Comparison of ENCODE assay signal across 1 cellular context in the genomic region with DNA sequence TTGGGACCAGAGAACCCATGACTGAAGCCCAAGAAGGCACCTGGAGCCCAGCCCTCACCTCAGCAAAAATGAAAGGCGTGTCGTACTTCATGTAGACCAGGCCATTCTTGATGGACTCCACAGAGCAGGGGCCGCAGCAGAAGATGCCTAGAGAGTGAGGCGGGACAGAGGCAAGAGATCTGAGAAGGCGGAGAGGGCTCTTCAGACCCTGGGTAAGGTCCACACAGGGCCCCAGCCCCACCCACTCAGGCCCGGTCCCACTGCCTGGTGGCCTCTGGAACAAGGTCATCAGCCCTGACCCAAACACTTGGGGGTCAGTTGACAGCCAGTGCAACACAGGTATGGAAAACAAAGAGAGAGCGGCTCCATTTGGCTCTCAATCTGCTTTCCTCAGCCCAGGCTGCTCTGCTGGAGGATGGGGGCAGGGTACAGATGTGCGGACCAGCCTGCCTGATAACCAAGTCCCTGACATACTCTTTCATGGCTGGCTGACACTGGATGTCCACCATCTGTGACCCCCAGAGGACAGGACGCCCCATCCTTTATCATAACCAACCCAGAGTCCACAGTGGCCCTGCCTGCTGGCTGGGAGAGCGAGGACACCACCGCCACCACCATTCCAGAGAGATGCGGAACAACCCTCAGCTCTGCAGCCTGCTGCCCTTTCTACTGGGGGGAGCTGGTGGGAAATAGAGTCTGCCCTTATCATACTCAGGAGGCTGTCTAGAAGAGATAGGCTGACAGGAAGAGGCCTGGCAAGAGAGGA.
TF ChIP-seq lines count a peak whose summit lies in the region.

No MANE protein-coding gene starts in this region.

TF ChIP-seq in K562, 482 proteins besides CTCF, POLR2A, EP300 and RAD21 (continued from another document):
- TF ChIP-seq ZBTB8A (IDR thresholded peaks at IDR 0.05; ENCODE audit: partially characterized antibody) (no peak), SP2 (IDR thresholded peaks at IDR 0.05; ENCODE audit: extremely low read depth, low read depth, low read length, poor library complexity, severe bottlenecking) (no peak), NCOR1 (IDR thresholded peaks at IDR 0.05) (peak; percentile 96), YY1 (IDR thresholded peaks at IDR 0.05; ENCODE audit: borderline replicate concordance in 1 of 3, control insufficient read depth in 1 of 3, extremely low read depth in 1 of 3, insufficient read depth in 3 of 3, insufficient read length in 1 of 3, insufficient replicate concordance in 2 of 3, low read depth in 1 of 3, low read length in 2 of 3) (peak in 1 of 3 experiments; percentile 40), KDM5B (IDR thresholded peaks at IDR 0.05; ENCODE audit: insufficient replicate concordance, low read depth, low read length) (no peak), STAT5A (IDR thresholded peaks at IDR 0.05; ENCODE audit: borderline replicate concordance, low read length) (peak; percentile 87), BRD4 (IDR thresholded peaks at IDR 0.05) (no peak), SNIP1 (IDR thresholded peaks at IDR 0.05; ENCODE audit: low read depth) (no peak), CHD1 (IDR thresholded peaks at IDR 0.05; ENCODE audit: low read length) (no peak), ZNF354B (CRISPR knock-in tag; IDR thresholded peaks at IDR 0.05) (no peak), MECOM (CRISPR knock-in tag; IDR thresholded peaks at IDR 0.05) (peak; percentile 90), XRCC5 (IDR thresholded peaks at IDR 0.05; ENCODE audit: low read depth, low read length) (no peak), BRCA1 (IDR thresholded peaks at IDR 0.05) (no peak), BRCA1 (CRISPR knock-in tag; IDR thresholded peaks at IDR 0.05) (no peak), PTRF (tag; IDR thresholded peaks at IDR 0.05) (no peak), MBD2 (IDR thresholded peaks at IDR 0.05; ENCODE audit: borderline replicate concordance, low read depth) (peak; percentile 45), ZBTB1 (CRISPR knock-in tag; IDR thresholded peaks at IDR 0.05; ENCODE audit: borderline replicate concordance, low read depth) (no peak), CREB1 (IDR thresholded peaks at IDR 0.05) (0 out of 2 replicates have a peak, but pooled peaks have one; percentile 55), CREB1 (CRISPR knock-in tag; IDR thresholded peaks at IDR 0.05) (no peak), CREM (IDR thresholded peaks at IDR 0.05; ENCODE audit: low read depth) (peak; percentile 47; the same call in 1 of the 2 replicates), TRIM24 (IDR thresholded peaks at IDR 0.05) (peak; percentile 86 to 90; a peak in 3 of 4 replicates), DPF2 (IDR thresholded peaks at IDR 0.05) (peak; percentile 86), RBM34 (IDR thresholded peaks at IDR 0.05; ENCODE audit: borderline replicate concordance, insufficient read depth, low read length) (no peak), USF1 (CRISPR knock-in tag; IDR thresholded peaks at IDR 0.05) (no peak), TAL1 (IDR thresholded peaks at IDR 0.05) (peak; percentile 90), POLR3A (IDR thresholded peaks at IDR 0.05; ENCODE audit: borderline replicate concordance, extremely low read depth, insufficient read depth, insufficient read length) (no peak), PHB (CRISPR knock-in tag; IDR thresholded peaks at IDR 0.05) (no peak)
- TF ChIP-seq, protein P1, sequence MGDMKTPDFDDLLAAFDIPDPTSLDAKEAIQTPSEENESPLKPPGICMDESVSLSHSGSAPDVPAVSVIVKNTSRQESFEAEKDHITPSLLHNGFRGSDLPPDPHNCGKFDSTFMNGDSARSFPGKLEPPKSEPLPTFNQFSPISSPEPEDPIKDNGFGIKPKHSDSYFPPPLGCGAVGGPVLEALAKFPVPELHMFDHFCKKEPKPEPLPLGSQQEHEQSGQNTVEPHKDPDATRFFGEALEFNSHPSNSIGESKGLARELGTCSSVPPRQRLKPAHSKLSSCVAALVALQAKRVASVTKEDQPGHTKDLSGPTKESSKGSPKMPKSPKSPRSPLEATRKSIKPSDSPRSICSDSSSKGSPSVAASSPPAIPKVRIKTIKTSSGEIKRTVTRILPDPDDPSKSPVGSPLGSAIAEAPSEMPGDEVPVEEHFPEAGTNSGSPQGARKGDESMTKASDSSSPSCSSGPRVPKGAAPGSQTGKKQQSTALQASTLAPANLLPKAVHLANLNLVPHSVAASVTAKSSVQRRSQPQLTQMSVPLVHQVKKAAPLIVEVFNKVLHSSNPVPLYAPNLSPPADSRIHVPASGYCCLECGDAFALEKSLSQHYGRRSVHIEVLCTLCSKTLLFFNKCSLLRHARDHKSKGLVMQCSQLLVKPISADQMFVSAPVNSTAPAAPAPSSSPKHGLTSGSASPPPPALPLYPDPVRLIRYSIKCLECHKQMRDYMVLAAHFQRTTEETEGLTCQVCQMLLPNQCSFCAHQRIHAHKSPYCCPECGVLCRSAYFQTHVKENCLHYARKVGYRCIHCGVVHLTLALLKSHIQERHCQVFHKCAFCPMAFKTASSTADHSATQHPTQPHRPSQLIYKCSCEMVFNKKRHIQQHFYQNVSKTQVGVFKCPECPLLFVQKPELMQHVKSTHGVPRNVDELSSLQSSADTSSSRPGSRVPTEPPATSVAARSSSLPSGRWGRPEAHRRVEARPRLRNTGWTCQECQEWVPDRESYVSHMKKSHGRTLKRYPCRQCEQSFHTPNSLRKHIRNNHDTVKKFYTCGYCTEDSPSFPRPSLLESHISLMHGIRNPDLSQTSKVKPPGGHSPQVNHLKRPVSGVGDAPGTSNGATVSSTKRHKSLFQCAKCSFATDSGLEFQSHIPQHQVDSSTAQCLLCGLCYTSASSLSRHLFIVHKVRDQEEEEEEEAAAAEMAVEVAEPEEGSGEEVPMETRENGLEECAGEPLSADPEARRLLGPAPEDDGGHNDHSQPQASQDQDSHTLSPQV (IDR thresholded peaks at IDR 0.05): peak; percentile 45
- TF ChIP-seq, protein P2, sequence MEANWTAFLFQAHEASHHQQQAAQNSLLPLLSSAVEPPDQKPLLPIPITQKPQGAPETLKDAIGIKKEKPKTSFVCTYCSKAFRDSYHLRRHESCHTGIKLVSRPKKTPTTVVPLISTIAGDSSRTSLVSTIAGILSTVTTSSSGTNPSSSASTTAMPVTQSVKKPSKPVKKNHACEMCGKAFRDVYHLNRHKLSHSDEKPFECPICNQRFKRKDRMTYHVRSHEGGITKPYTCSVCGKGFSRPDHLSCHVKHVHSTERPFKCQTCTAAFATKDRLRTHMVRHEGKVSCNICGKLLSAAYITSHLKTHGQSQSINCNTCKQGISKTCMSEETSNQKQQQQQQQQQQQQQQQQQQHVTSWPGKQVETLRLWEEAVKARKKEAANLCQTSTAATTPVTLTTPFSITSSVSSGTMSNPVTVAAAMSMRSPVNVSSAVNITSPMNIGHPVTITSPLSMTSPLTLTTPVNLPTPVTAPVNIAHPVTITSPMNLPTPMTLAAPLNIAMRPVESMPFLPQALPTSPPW (CRISPR knock-in tag; IDR thresholded peaks at IDR 0.05): peak; percentile 54
- TF ChIP-seq, protein P3, sequence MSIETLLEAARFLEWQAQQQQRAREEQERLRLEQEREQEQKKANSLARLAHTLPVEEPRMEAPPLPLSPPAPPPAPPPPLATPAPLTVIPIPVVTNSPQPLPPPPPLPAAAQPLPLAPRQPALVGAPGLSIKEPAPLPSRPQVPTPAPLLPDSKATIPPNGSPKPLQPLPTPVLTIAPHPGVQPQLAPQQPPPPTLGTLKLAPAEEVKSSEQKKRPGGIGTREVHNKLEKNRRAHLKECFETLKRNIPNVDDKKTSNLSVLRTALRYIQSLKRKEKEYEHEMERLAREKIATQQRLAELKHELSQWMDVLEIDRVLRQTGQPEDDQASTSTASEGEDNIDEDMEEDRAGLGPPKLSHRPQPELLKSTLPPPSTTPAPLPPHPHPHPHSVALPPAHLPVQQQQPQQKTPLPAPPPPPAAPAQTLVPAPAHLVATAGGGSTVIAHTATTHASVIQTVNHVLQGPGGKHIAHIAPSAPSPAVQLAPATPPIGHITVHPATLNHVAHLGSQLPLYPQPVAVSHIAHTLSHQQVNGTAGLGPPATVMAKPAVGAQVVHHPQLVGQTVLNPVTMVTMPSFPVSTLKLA (conservative IDR thresholded peaks at IDR 0.05): peak in 1 of 2 experiments; percentile 40; a peak in 1 of 4 replicates
- TF ChIP-seq, protein P4, sequence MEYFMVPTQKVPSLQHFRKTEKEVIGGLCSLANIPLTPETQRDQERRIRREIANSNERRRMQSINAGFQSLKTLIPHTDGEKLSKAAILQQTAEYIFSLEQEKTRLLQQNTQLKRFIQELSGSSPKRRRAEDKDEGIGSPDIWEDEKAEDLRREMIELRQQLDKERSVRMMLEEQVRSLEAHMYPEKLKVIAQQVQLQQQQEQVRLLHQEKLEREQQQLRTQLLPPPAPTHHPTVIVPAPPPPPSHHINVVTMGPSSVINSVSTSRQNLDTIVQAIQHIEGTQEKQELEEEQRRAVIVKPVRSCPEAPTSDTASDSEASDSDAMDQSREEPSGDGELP (CRISPR knock-in tag; IDR thresholded peaks at IDR 0.05; ENCODE audit: borderline replicate concordance): peak; percentile 79
